1 cellular context compared by ENCODE assay signal in genomic region chr2:9099341-9099751, GRCh38.
TF ChIP-seq lines count a peak whose summit lies in the region.

No MANE protein-coding gene starts in this region.

TF ChIP-seq in GM23338, 12 proteins besides CTCF, POLR2A, EP300 and RAD21 (continued from another document):
- TF ChIP-seq ZNF462 (CRISPR knock-in tag; IDR thresholded peaks at IDR 0.05) (no peak), CREB1 (CRISPR knock-in tag; IDR thresholded peaks at IDR 0.05; ENCODE audit: low read depth) (no peak), STAT1 (IDR thresholded peaks at IDR 0.05; ENCODE audit: unreplicated experiment) (no peak), EZH2phosphoT487 (IDR thresholded peaks at IDR 0.05; ENCODE audit: unreplicated experiment) (no peak)
